ENCODE assay signal across 8 cellular contexts in the genomic region with DNA sequence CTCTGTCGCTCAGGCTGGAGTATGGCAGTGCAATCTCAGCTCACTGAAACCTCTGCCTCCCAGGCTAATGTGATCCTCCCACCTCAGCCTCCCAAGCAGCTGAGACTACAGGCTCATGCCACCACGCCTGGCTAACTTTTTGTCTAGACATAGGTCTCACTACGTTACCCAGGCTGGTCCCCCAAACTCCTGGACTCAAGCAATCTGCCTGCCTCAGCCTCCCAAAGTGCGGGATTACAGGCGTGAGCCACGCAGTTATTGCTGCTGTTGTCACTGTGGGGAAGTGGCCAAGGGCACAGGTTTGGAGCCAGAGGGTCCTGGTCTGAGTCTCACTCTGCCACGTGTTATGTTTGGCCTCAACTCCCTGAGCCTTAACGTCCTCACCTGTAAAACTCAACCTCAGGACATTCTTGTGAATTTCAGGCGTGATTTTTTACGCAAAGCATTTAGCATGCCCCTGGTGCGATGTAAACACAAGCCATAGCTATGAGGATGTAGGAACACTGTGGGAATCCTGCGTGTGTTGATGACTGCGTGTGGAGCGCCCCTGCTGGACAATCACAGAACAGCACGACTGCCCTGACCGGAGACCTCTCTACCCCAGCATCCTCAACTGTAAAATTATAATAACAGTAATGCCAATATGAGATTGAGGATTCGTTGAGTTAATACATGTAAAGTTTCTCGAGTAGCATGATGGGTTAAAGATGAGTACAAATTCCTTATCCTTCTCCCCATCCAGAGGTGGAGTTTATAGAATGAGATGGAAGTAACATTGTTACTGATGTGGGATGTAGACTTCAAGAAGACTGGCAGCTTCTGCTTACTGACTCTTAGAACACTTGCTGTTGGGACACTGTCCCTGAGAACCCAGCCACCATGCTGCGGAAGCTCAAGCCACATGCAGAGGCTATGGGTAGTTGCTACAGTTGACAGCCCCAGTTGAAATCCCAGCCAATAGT. TPM values are rescaled to one million over a fixed set of nuclear protein-coding genes. Genes with fewer than 3 reads are reported as not detected.
A peak's percentile ranks its signal among the peaks of the same experiment; 100 is the strongest.
DNase-seq lines count a peak whose midpoint lies in the region; ATAC-seq and TF ChIP-seq lines count a peak whose summit lies in the region.

No MANE protein-coding gene starts in this region.

- no peak overlapping the region for H3K27ac ChIP-seq in parathyroid adenoma
- no peak overlapping the region for H3K27ac ChIP-seq in vagina

- intact Hi-C loops in vagina (cut with DNase I): no loop called here

- ATAC-seq in GM18519 (IDR thresholded peaks at IDR 0.05; ENCODE audit: low FRiP score, unreplicated experiment) (no peak), HG02763 (IDR thresholded peaks at IDR 0.05; ENCODE audit: unreplicated experiment) (no peak)

- H3K79me2 ChIP-seq in parathyroid adenoma: no peaks in the 10 kb centered on the region

- TF ChIP-seq POLR2A in vagina (IDR thresholded peaks at IDR 0.05): no peak

- TF ChIP-seq CTCF in GM12864 (IDR thresholded peaks at IDR 0.05; ENCODE audit: low read depth, low read length, missing control alignments) (peak; percentile 96), fibroblast of mammary gland (conservative IDR thresholded peaks at IDR 0.05; ENCODE audit: control insufficient read depth, insufficient read depth, low read depth, low read length) (peak; percentile 95), parathyroid adenoma (IDR thresholded peaks at IDR 0.05) (peak; percentile 83), vagina (IDR thresholded peaks at IDR 0.05) (peak; percentile 54 to 58 (median 55))

- H3K9ac ChIP-seq in parathyroid adenoma: no peak overlapping the region

- no peak overlapping the region for H2AFZ ChIP-seq in parathyroid adenoma

- H3K9me3 ChIP-seq in parathyroid adenoma (ENCODE audit: control insufficient read depth, low read length) (no peaks in the 10 kb centered on the region), vagina (no peaks in the 10 kb centered on the region)

- no peak for DNase-seq in GM12864 (ENCODE audit: low read depth)
- peak; percentile 14 for DNase-seq in NCI-H748 treated with DMSO at 0.1 percent for 48 hours (lab: John Stamatoyannopoulos, UW)
- peak; percentile 71 for DNase-seq in activated T-cell treated with anti-CD3 and anti-CD28 coated beads, Interleukin-2, amount 50 U/mL, for 1 hour
- peak; percentile 48 for DNase-seq in fibroblast of mammary gland (ENCODE audit: low read depth)
- no peak for DNase-seq in vagina (ENCODE audit: extremely low spot score in 2 of 2)

- no peak overlapping the region for H3K4me2 ChIP-seq in parathyroid adenoma (ENCODE audit: low read length)

- peaks cover under 1% of the 10 kb centered on the region for H3K4me1 ChIP-seq in parathyroid adenoma
- no peaks in the 10 kb centered on the region for H3K4me1 ChIP-seq in vagina

- H3K27me3 ChIP-seq in parathyroid adenoma (ENCODE audit: control insufficient read depth, insufficient read depth, low read length) (no peaks in the 10 kb centered on the region), vagina (no peaks in the 10 kb centered on the region)

- H3K36me3 ChIP-seq in parathyroid adenoma (ENCODE audit: control insufficient read depth, insufficient read depth, low read length) (no peaks in the 10 kb centered on the region), vagina (no peaks in the 10 kb centered on the region)

- H3K4me3 ChIP-seq in GM12864 (ENCODE audit: low read depth, low read length) (no peak overlapping the region), fibroblast of mammary gland (ENCODE audit: control insufficient read depth, low read depth, low read length) (no peak overlapping the region), parathyroid adenoma (ENCODE audit: low read depth, low read length) (no peak overlapping the region), vagina (no peak overlapping the region)

RNA-seq across cellular contexts. Expression of a gene that starts 41.8 kb away (rescaled TPM):
- 2.7 TPM for total RNA-seq in vagina

Comparison
In these comparisons a context has a peak if more than half of its experiments do, and no peak if none do; other contexts are left out.
1. DNase-seq: peak in NCI-H748 treated with DMSO at 0.1 percent for 48 hours (single experiment), activated T-cell treated with anti-CD3 and anti-CD28 coated beads, Interleukin-2, amount 50 U/mL, for 1 hour (single experiment) and fibroblast of mammary gland (single experiment); none in GM12864 (single experiment) and vagina (0 of 2).
2. Peak in every context shown above with its lines, with median percentiles within 50 percentile points of each other: CTCF ChIP-seq.